19 cellular contexts compared by ENCODE assay signal in genomic region chr12:26846419-26846818, GRCh38. TPM values are rescaled to one million over a fixed set of nuclear protein-coding genes. Genes with fewer than 3 reads are reported as not detected.
A peak's percentile ranks its signal among the peaks of the same experiment; 100 is the strongest.
DNase-seq lines count a peak whose midpoint lies in the region; ATAC-seq, FAIRE-seq and TF ChIP-seq lines count a peak whose summit lies in the region.
"Had no signal": no experiment of that assay in that cellular context is flagged by ENCODE, and none has a peak within 500 bp of the region (broad histone marks: within the 10 kb centered on the region; RNA-seq: fewer than 3 reads in every experiment).

No MANE protein-coding gene starts in this region.

- DNase-seq in activated naive CD4-positive, alpha-beta T cell treated with Interleukin-2 at 50 U/mL for 16 hours, result no peak
- DNase-seq in GM23338 (ENCODE audit: low spot score) (no peak), astrocyte (ENCODE audit: low read depth) (no peak), type B pancreatic cell (ENCODE audit: extremely low spot score, unreplicated experiment) (no peak), D341Med (ENCODE audit: low spot score) (no peak)
- no peak for DNase-seq in stimulated activated naive B cell treated with anti-CD40 and anti-IgM and Interleukin-4, amounts not matched to agents 10 μg/mL and 1 μg/mL and 100 μg/mL, for 72 hours
- DNase-seq: activated CD8-positive, alpha-beta memory T cell treated with anti-CD3 and anti-CD28 coated beads for 24 hours; activated gamma-delta T cell; COR-L47; dorsolateral prefrontal cortex; hypothalamus; left colon; natural killer cell; NCI-H2171 treated with DMSO at 0.1 percent for 48 hours had no signal

- peaks cover 2% of the 10 kb centered on the region for H3K27me3 Mint-ChIP-seq in activated naive CD4-positive, alpha-beta T cell treated with anti-CD3 and anti-CD28 coated beads, Interleukin-2, amount 50 U/mL, for 24 hours
- H3K27me3 Mint-ChIP-seq in GM23338 (ENCODE audit: insufficient read depth, low read depth, poor library complexity), result no peaks in the 10 kb centered on the region
- H3K27me3 Mint-ChIP-seq in astrocyte (ENCODE audit: low read depth, unreplicated experiment), result no peaks in the 10 kb centered on the region
- no peaks in the 10 kb centered on the region for H3K27me3 Mint-ChIP-seq in stimulated activated naive B cell treated with anti-CD40 and anti-IgM and Interleukin-4, amounts not matched to agents 10 μg/mL and 1 μg/mL and 100 μg/mL, for 72 hours
- no peaks in the 10 kb centered on the region for H3K27me3 Mint-ChIP-seq in type B pancreatic cell

- no peak for FAIRE-seq in astrocyte (lab: Jason Lieb, UNC)
- FAIRE-seq: G401.6, H1 had no signal

- H3K9me2 ChIP-seq in GM23338 (ENCODE audit: insufficient read depth), result no peaks in the 10 kb centered on the region

- H3K4me1 ChIP-seq in GM23338 (ENCODE audit: insufficient read depth) (no peaks in the 10 kb centered on the region), astrocyte (ENCODE audit: insufficient read depth, low read length) (peaks cover 8% of the 10 kb centered on the region)

- H3K36me3 Mint-ChIP-seq in activated naive CD4-positive, alpha-beta T cell treated with anti-CD3 and anti-CD28 coated beads, Interleukin-2, amount 50 U/mL, for 24 hours, result no peaks in the 10 kb centered on the region
- no peaks in the 10 kb centered on the region for H3K36me3 Mint-ChIP-seq in GM23338 (ENCODE audit: low read depth)
- no peaks in the 10 kb centered on the region for H3K36me3 Mint-ChIP-seq in astrocyte (ENCODE audit: low read depth, unreplicated experiment)
- no peaks in the 10 kb centered on the region for H3K36me3 Mint-ChIP-seq in stimulated activated naive B cell treated with anti-CD40 and anti-IgM and Interleukin-4, amounts not matched to agents 10 μg/mL and 1 μg/mL and 100 μg/mL, for 72 hours
- H3K36me3 Mint-ChIP-seq in type B pancreatic cell, result no peaks in the 10 kb centered on the region
- H3K36me3 Mint-ChIP-seq: natural killer cell had no signal

- no peaks in the 10 kb centered on the region for H3K79me2 ChIP-seq in GM23338 (replicated peaks; ENCODE audit: insufficient read depth)
- H3K79me2 ChIP-seq in astrocyte (ENCODE audit: insufficient read depth, low read length), result no peaks in the 10 kb centered on the region

- H3K36me3 ChIP-seq in GM23338 (ENCODE audit: insufficient read depth), result no peaks in the 10 kb centered on the region
- no peaks in the 10 kb centered on the region for H3K36me3 ChIP-seq in astrocyte (ENCODE audit: insufficient read depth, low read length)

- no peak for TF ChIP-seq CTCF in GM23338 (conservative IDR thresholded peaks at IDR 0.05; ENCODE audit: low read depth in 2 of 2)
- no peak for TF ChIP-seq CTCF in astrocyte (IDR thresholded peaks at IDR 0.05; ENCODE audit: insufficient read depth, low read depth, low read length)
- TF ChIP-seq CTCF in type B pancreatic cell (conservative IDR thresholded peaks at IDR 0.05), result no peak

- ATAC-seq in GM23338 (no peak), GM21786 (IDR thresholded peaks at IDR 0.05; ENCODE audit: unreplicated experiment) (no peak)
- ATAC-seq in stimulated activated naive B cell treated with anti-CD40 and anti-IgM and Interleukin-4, amounts not matched to agents 10 μg/mL and 1 μg/mL and 100 μg/mL, for 72 hours (replicated peaks), result peak; percentile 72 to 79
- ATAC-seq: left colon had no signal

- no peak overlapping the region for H3K27ac Mint-ChIP-seq in activated naive CD4-positive, alpha-beta T cell treated with anti-CD3 and anti-CD28 coated beads, Interleukin-2, amount 50 U/mL, for 24 hours
- no peak overlapping the region for H3K27ac Mint-ChIP-seq in GM23338
- no peak overlapping the region for H3K27ac Mint-ChIP-seq in astrocyte (ENCODE audit: unreplicated experiment)
- peak overlapping the region; percentile 81 for H3K27ac Mint-ChIP-seq in stimulated activated naive B cell treated with anti-CD40 and anti-IgM and Interleukin-4, amounts not matched to agents 10 μg/mL and 1 μg/mL and 100 μg/mL, for 72 hours
- H3K27ac Mint-ChIP-seq in type B pancreatic cell, result no peak overlapping the region
- H3K27ac Mint-ChIP-seq: natural killer cell had no signal

- no peak overlapping the region for H3K4me2 ChIP-seq in GM23338
- H3K4me2 ChIP-seq in astrocyte (ENCODE audit: low read length), result peak overlapping the region; percentile 19

- H4K20me1 ChIP-seq in GM23338 (replicated peaks; ENCODE audit: insufficient read depth), result no peaks in the 10 kb centered on the region
- H4K20me1 ChIP-seq in astrocyte (ENCODE audit: insufficient read depth, low read length), result no peaks in the 10 kb centered on the region

- H3K9ac ChIP-seq in astrocyte (ENCODE audit: low read length), result no peak overlapping the region

- no peaks in the 10 kb centered on the region for H3K4me1 Mint-ChIP-seq in activated naive CD4-positive, alpha-beta T cell treated with anti-CD3 and anti-CD28 coated beads, Interleukin-2, amount 50 U/mL, for 24 hours
- H3K4me1 Mint-ChIP-seq in GM23338, result no peaks in the 10 kb centered on the region
- H3K4me1 Mint-ChIP-seq in astrocyte (ENCODE audit: low read depth, unreplicated experiment), result peaks cover 7% of the 10 kb centered on the region
- H3K4me1 Mint-ChIP-seq in stimulated activated naive B cell treated with anti-CD40 and anti-IgM and Interleukin-4, amounts not matched to agents 10 μg/mL and 1 μg/mL and 100 μg/mL, for 72 hours, result peaks cover 9 to 10% of the 10 kb centered on the region in 2 donors
- peaks cover 4% of the 10 kb centered on the region for H3K4me1 Mint-ChIP-seq in type B pancreatic cell (ENCODE audit: unreplicated experiment)
- H3K4me1 Mint-ChIP-seq: natural killer cell had no signal

- H3K4me3 Mint-ChIP-seq in activated naive CD4-positive, alpha-beta T cell treated with anti-CD3 and anti-CD28 coated beads, Interleukin-2, amount 50 U/mL, for 24 hours, result peak overlapping the region; percentile 47
- H3K4me3 Mint-ChIP-seq in GM23338, result no peak overlapping the region
- H3K4me3 Mint-ChIP-seq in astrocyte (ENCODE audit: unreplicated experiment), result no peak overlapping the region
- H3K4me3 Mint-ChIP-seq in stimulated activated naive B cell treated with anti-CD40 and anti-IgM and Interleukin-4, amounts not matched to agents 10 μg/mL and 1 μg/mL and 100 μg/mL, for 72 hours, result peak overlapping the region; percentile 56 to 67
- H3K4me3 Mint-ChIP-seq in type B pancreatic cell, result no peak overlapping the region
- H3K4me3 Mint-ChIP-seq: natural killer cell had no signal

- H3K4me3 ChIP-seq in GM23338 (no peak overlapping the region), astrocyte (ENCODE audit: insufficient read depth, low read depth, low read length) (no peak overlapping the region)
- H3K4me3 ChIP-seq: dorsolateral prefrontal cortex, testis had no signal

- no peaks in the 10 kb centered on the region for H3K9me3 Mint-ChIP-seq in activated naive CD4-positive, alpha-beta T cell treated with anti-CD3 and anti-CD28 coated beads, Interleukin-2, amount 50 U/mL, for 24 hours
- H3K9me3 Mint-ChIP-seq in GM23338 (no peaks in the 10 kb centered on the region), astrocyte (ENCODE audit: unreplicated experiment) (no peaks in the 10 kb centered on the region), type B pancreatic cell (no peaks in the 10 kb centered on the region)
- peaks cover 0 to 1% of the 10 kb centered on the region in 2 donors for H3K9me3 Mint-ChIP-seq in stimulated activated naive B cell treated with anti-CD40 and anti-IgM and Interleukin-4, amounts not matched to agents 10 μg/mL and 1 μg/mL and 100 μg/mL, for 72 hours
- H3K9me3 Mint-ChIP-seq: natural killer cell had no signal

- no peaks in the 10 kb centered on the region for H3K27me3 ChIP-seq in GM23338 (ENCODE audit: insufficient read depth)
- H3K27me3 ChIP-seq in astrocyte (ENCODE audit: insufficient read depth, low read length), result peaks cover 3% of the 10 kb centered on the region
- H3K27me3 ChIP-seq: dorsolateral prefrontal cortex had no signal

- H3F3A ChIP-seq in GM23338 (replicated peaks; ENCODE audit: low read depth), result no peaks in the 10 kb centered on the region

- no peak overlapping the region for H3K27ac ChIP-seq in GM23338 (ENCODE audit: low read depth)
- no peak overlapping the region for H3K27ac ChIP-seq in astrocyte (ENCODE audit: low read depth, low read length)
- H3K27ac ChIP-seq: dorsolateral prefrontal cortex, testis had no signal

- H2AFZ ChIP-seq in GM23338 (peak overlapping the region; percentile 70; the same call in 1 of the 2 replicates), astrocyte (ENCODE audit: low read depth, low read length) (no peak overlapping the region)

- no peaks in the 10 kb centered on the region for H3K9me3 ChIP-seq in astrocyte (ENCODE audit: insufficient read depth, low read depth, low read length)
- H3K9me3 ChIP-seq: testis had no signal

TF ChIP-seq in GM23338, 12 proteins besides CTCF, POLR2A, EP300 and RAD21 (continues in another document):
- TF ChIP-seq ETS1 (IDR thresholded peaks at IDR 0.05), result no peak
- no peak for TF ChIP-seq POLR2AphosphoS5 (IDR thresholded peaks at IDR 0.05; ENCODE audit: low read depth)
- no peak for TF ChIP-seq CREB1 (CRISPR knock-in tag; IDR thresholded peaks at IDR 0.05; ENCODE audit: low read depth)
- TF ChIP-seq EZH2phosphoT487 (IDR thresholded peaks at IDR 0.05; ENCODE audit: unreplicated experiment), result no peak
- no peak for TF ChIP-seq JUNB (IDR thresholded peaks at IDR 0.05; ENCODE audit: unreplicated experiment)

RNA-seq across cellular contexts. Expression of gene ITPR2, which starts 13.4 kb away (rescaled TPM):
- total RNA-seq in GM23338 (2014; rRNA removed; shearing (Covaris generic)), result 55.0 and 65.2 TPM in 2 replicates
- polyA plus RNA-seq in GM23338 (2016; fragmentation: Nextera tagmentation; extraction: Ambion mirVana), result 38.4 and 44.5 TPM in 2 replicates
- total RNA-seq in astrocyte, result 24.4 and 24.8 TPM in 2 replicates
- total RNA-seq in type B pancreatic cell (ENCODE audit: low replicate concordance), result 33.7 and 80.6 TPM in 2 replicates

Comparison
In these comparisons a context has a peak if more than half of its experiments do, and no peak if none do; other contexts are left out.
1. H3K4me3 Mint-ChIP-seq: peak in activated naive CD4-positive, alpha-beta T cell treated with anti-CD3 and anti-CD28 coated beads, Interleukin-2, amount 50 U/mL, for 24 hours (single experiment) and stimulated activated naive B cell treated with anti-CD40 and anti-IgM and Interleukin-4, amounts not matched to agents 10 μg/mL and 1 μg/mL and 100 μg/mL, for 72 hours (2 of 2); none in GM23338 (single experiment), astrocyte (single experiment) and type B pancreatic cell (single experiment).
2. ATAC-seq: peak in stimulated activated naive B cell treated with anti-CD40 and anti-IgM and Interleukin-4, amounts not matched to agents 10 μg/mL and 1 μg/mL and 100 μg/mL, for 72 hours (2 of 2); none in GM23338 (single experiment) and GM21786 (single experiment).